ENCODE assay signal across 23 cellular contexts in the genomic region with DNA sequence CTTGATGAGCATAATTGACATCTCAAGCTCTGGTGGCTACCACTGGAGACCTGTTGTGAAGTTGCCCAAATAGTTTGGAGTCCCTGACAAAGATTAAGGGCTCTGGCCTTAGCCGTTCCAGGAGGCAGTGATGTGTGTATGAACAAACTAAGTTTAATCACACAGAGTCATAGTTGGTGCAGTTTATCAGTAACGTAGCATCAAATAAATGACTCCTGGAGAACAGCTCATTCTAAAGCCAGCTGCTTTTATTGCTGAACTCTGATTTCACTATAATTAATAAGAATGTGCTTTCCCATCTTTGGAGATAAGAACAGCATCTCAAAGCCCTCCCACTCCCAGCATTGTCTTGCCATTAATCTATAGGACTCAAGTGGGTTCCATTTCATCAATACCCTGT.
"Had no signal": no experiment of that assay in that cellular context is flagged by ENCODE, and none has a peak within 500 bp of the region (broad histone marks: within the 10 kb centered on the region; RNA-seq: fewer than 3 reads in every experiment).

No MANE protein-coding gene starts in this region.

- ATAC-seq: activated CD8-positive, alpha-beta T cell treated with anti-CD3 and anti-CD28 coated beads for 36 hours; gastrocnemius medialis; heart left ventricle; left cardiac atrium; lower lobe of right lung; pancreas had no signal

- H3K4me3 Mint-ChIP-seq: activated CD8-positive, alpha-beta T cell treated with anti-CD3 and anti-CD28 coated beads for 36 hours; activated naive CD4-positive, alpha-beta T cell treated with anti-CD3 and anti-CD28 coated beads, Interleukin-2, amount 50 U/mL, for 24 hours; brain; central memory CD8-positive, alpha-beta T cell; immature natural killer cell; neural crest cell had no signal

- H3K4me1 Mint-ChIP-seq: activated naive CD4-positive, alpha-beta T cell treated with anti-CD3 and anti-CD28 coated beads, Interleukin-2, amount 50 U/mL, for 24 hours; brain; central memory CD8-positive, alpha-beta T cell; immature natural killer cell; neural crest cell had no signal

- H3K9me3 Mint-ChIP-seq: activated CD8-positive, alpha-beta T cell treated with anti-CD3 and anti-CD28 coated beads for 36 hours; activated naive CD4-positive, alpha-beta T cell treated with anti-CD3 and anti-CD28 coated beads, Interleukin-2, amount 50 U/mL, for 24 hours; central memory CD8-positive, alpha-beta T cell; neural crest cell had no signal

- H3K27me3 Mint-ChIP-seq: activated CD8-positive, alpha-beta T cell treated with anti-CD3 and anti-CD28 coated beads for 36 hours; activated naive CD4-positive, alpha-beta T cell treated with anti-CD3 and anti-CD28 coated beads, Interleukin-2, amount 50 U/mL, for 24 hours; brain; central memory CD8-positive, alpha-beta T cell had no signal

- H3K4me3 ChIP-seq: coronary artery, gastrocnemius medialis, heart left ventricle, lower lobe of right lung, pancreas, skin epidermis, tibial nerve, uterus had no signal

- H3K36me3 Mint-ChIP-seq: activated naive CD4-positive, alpha-beta T cell treated with anti-CD3 and anti-CD28 coated beads, Interleukin-2, amount 50 U/mL, for 24 hours; brain; immature natural killer cell had no signal

- H3K27ac Mint-ChIP-seq: activated CD8-positive, alpha-beta T cell treated with anti-CD3 and anti-CD28 coated beads for 36 hours; activated naive CD4-positive, alpha-beta T cell treated with anti-CD3 and anti-CD28 coated beads, Interleukin-2, amount 50 U/mL, for 24 hours; brain; immature natural killer cell had no signal

- DNase-seq: activated CD8-positive, alpha-beta memory T cell treated with anti-CD3 and anti-CD28 coated beads, Interleukin-2, amount 50 U/mL, for 4 hours; activated CD8-positive, alpha-beta T cell treated with anti-CD3 and anti-CD28 coated beads for 36 hours; activated effector memory CD4-positive, alpha-beta T cell treated with anti-CD3 and anti-CD28 coated beads, Interleukin-2, amount 50 U/mL, for 16 hours; activated T-cell treated with anti-CD3 and anti-CD28 coated beads, Interleukin-2, amount 50 U/mL, for 48 hours; amniotic stem cell; gastrocnemius medialis; heart left ventricle; immature natural killer cell; left cardiac atrium; lower lobe of right lung; pancreas; retina; stimulated activated CD4-positive, alpha-beta T cell treated with anti-CD3 and anti-CD28 coated beads, Interleukin-4, amount 100 ng/mL, for 24 hours; stimulated activated naive CD4-positive, alpha-beta T cell; substantia nigra; uterus had no signal
